1 cellular context compared by ENCODE assay signal in genomic region chr18:3051718-3052410, GRCh38.
TF ChIP-seq lines count a peak whose summit lies in the region.

No MANE protein-coding gene starts in this region.

TF ChIP-seq in HepG2, 621 proteins besides CTCF, POLR2A, EP300 and RAD21 (continued from another document and continues in another):
- peak; percentile 96 for TF ChIP-seq PAXIP1 (CRISPR knock-in tag; conservative IDR thresholded peaks at IDR 0.05)
- no peak for TF ChIP-seq CBX1 (IDR thresholded peaks at IDR 0.05; ENCODE audit: low read depth)
- peak; percentile 21; the same call in 1 of the 2 replicates for TF ChIP-seq ATF3 (CRISPR knock-in tag; IDR thresholded peaks at IDR 0.05)
- TF ChIP-seq SP2 (CRISPR knock-in tag; IDR thresholded peaks at IDR 0.05) = no peak
- no peak for TF ChIP-seq ZNF276 (CRISPR knock-in tag; IDR thresholded peaks at IDR 0.05; ENCODE audit: low read depth)
- no peak for TF ChIP-seq ZNF773 (CRISPR knock-in tag; IDR thresholded peaks at IDR 0.05; ENCODE audit: borderline replicate concordance)
- no peak for TF ChIP-seq ZNF709 (CRISPR knock-in tag; IDR thresholded peaks at IDR 0.05)
- no peak for TF ChIP-seq MAZ (IDR thresholded peaks at IDR 0.05; ENCODE audit: borderline replicate concordance, low read depth, low read length)
- 0 out of 2 replicates have a peak, but pooled peaks have one; percentile 63 for TF ChIP-seq MAZ (CRISPR knock-in tag; IDR thresholded peaks at IDR 0.05; ENCODE audit: low read depth)
- no peak for TF ChIP-seq HIVEP1 (CRISPR knock-in tag; IDR thresholded peaks at IDR 0.05)
- peak; percentile 85 for TF ChIP-seq ZNF503 (CRISPR knock-in tag; IDR thresholded peaks at IDR 0.05)
- no peak for TF ChIP-seq PRDM4 (CRISPR knock-in tag; IDR thresholded peaks at IDR 0.05; ENCODE audit: borderline replicate concordance)
- no peak for TF ChIP-seq PTBP1 (IDR thresholded peaks at IDR 0.05; ENCODE audit: low read depth, low read length, poor library complexity, severe bottlenecking)
- TF ChIP-seq ATF7-NPFF (CRISPR knock-in tag; IDR thresholded peaks at IDR 0.05; ENCODE audit: low read depth) = no peak
- no peak for TF ChIP-seq ZNF660 (CRISPR knock-in tag; IDR thresholded peaks at IDR 0.05; ENCODE audit: borderline replicate concordance, low read depth)
- TF ChIP-seq ZNF354B (CRISPR knock-in tag; IDR thresholded peaks at IDR 0.05) = no peak
- TF ChIP-seq E2F1 (CRISPR knock-in tag; IDR thresholded peaks at IDR 0.05) = no peak
- TF ChIP-seq ZNF597 (CRISPR knock-in tag; IDR thresholded peaks at IDR 0.05) = no peak
- TF ChIP-seq FOXK2 (IDR thresholded peaks at IDR 0.05) = peak; percentile 87
- peak; percentile 40; the same call in 1 of the 2 replicates for TF ChIP-seq KAT7 (CRISPR knock-in tag; IDR thresholded peaks at IDR 0.05; ENCODE audit: borderline replicate concordance)
- TF ChIP-seq CENPT (CRISPR knock-in tag; IDR thresholded peaks at IDR 0.05; ENCODE audit: low read depth) = no peak
- TF ChIP-seq ESRRA (CRISPR knock-in tag; IDR thresholded peaks at IDR 0.05; ENCODE audit: low read depth) = no peak
- no peak for TF ChIP-seq SETDB1 (CRISPR knock-in tag; IDR thresholded peaks at IDR 0.05; ENCODE audit: borderline replicate concordance)
- TF ChIP-seq ZNF260 (CRISPR knock-in tag; IDR thresholded peaks at IDR 0.05; ENCODE audit: borderline replicate concordance, low read depth) = no peak
- TF ChIP-seq ZNF335 (CRISPR knock-in tag; IDR thresholded peaks at IDR 0.05) = no peak
- no peak for TF ChIP-seq ZFAT (CRISPR knock-in tag; conservative IDR thresholded peaks at IDR 0.05)
- TF ChIP-seq CERS6 (CRISPR knock-in tag; IDR thresholded peaks at IDR 0.05) = no peak
- TF ChIP-seq KDM4B (CRISPR knock-in tag; IDR thresholded peaks at IDR 0.05) = 0 out of 2 replicates have a peak, but pooled peaks have one; percentile 86
- no peak for TF ChIP-seq ZNF496 (CRISPR knock-in tag; IDR thresholded peaks at IDR 0.05; ENCODE audit: insufficient replicate concordance)
- peak; percentile 56; the same call in 1 of the 2 replicates for TF ChIP-seq ZNF205 (CRISPR knock-in tag; IDR thresholded peaks at IDR 0.05)
- TF ChIP-seq KLF12 (CRISPR knock-in tag; IDR thresholded peaks at IDR 0.05; ENCODE audit: borderline replicate concordance) = no peak
- TF ChIP-seq HOXA7 (CRISPR knock-in tag; IDR thresholded peaks at IDR 0.05) = no peak
- no peak for TF ChIP-seq ZBTB7A (CRISPR knock-in tag; IDR thresholded peaks at IDR 0.05)
- TF ChIP-seq ZNF44 (CRISPR knock-in tag; IDR thresholded peaks at IDR 0.05) = no peak
- no peak for TF ChIP-seq FUBP1 (CRISPR knock-in tag; IDR thresholded peaks at IDR 0.05; ENCODE audit: borderline replicate concordance)
- TF ChIP-seq ATF7 (IDR thresholded peaks at IDR 0.05) = peak; percentile 67
- TF ChIP-seq ATF7 (CRISPR knock-in tag; IDR thresholded peaks at IDR 0.05) = peak; percentile 53; the same call in 1 of the 2 replicates
- TF ChIP-seq ZNF639 (CRISPR knock-in tag; conservative IDR thresholded peaks at IDR 0.05) = 0 out of 2 replicates have a peak, but pooled peaks have one; percentile 60
- TF ChIP-seq SMARCC2 (IDR thresholded peaks at IDR 0.05) = no peak; the same call in 1 of the 2 replicates
- TF ChIP-seq HMGA1 (CRISPR knock-in tag; conservative IDR thresholded peaks at IDR 0.05) = no peak
- TF ChIP-seq SRY (CRISPR knock-in tag; IDR thresholded peaks at IDR 0.05) = no peak
- no peak for TF ChIP-seq MXD1 (CRISPR knock-in tag; IDR thresholded peaks at IDR 0.05)
- TF ChIP-seq ZNF34 (CRISPR knock-in tag; IDR thresholded peaks at IDR 0.05; ENCODE audit: borderline replicate concordance) = no peak
- TF ChIP-seq HOXA3 (CRISPR knock-in tag; IDR thresholded peaks at IDR 0.05) = peak; percentile 80
- TF ChIP-seq ZFP82 (CRISPR knock-in tag; IDR thresholded peaks at IDR 0.05; ENCODE audit: borderline replicate concordance) = no peak
